ENCODE assay signal across 8 cellular contexts in genomic region chr2:27963454-27963853, GRCh38.
"Had no signal": no experiment of that assay in that cellular context is flagged by ENCODE, and none has a peak within 500 bp of the region (broad histone marks: within the 10 kb centered on the region; RNA-seq: fewer than 3 reads in every experiment).

No MANE protein-coding gene starts in this region.

- H3K9me3 ChIP-seq: HAP-1 had no signal

- DNase-seq: GM23248, GOT3, H7, HFFc6, KG1 had no signal

- ATAC-seq: HCT116 had no signal

- H3K4me3 Mint-ChIP-seq: HFFc6 had no signal

- H3K9ac ChIP-seq: GM23248 had no signal

- H3K4me3 ChIP-seq: GM23248, HAP-1 had no signal

- H3K36me3 ChIP-seq: HAP-1 had no signal

- H2AFZ ChIP-seq: GM23248 had no signal

- H3K27ac Mint-ChIP-seq: HFFc6, IgD-negative memory B cell had no signal

- H3K27me3 Mint-ChIP-seq: IgD-negative memory B cell had no signal

- H3K4me1 ChIP-seq: HAP-1 had no signal

- H3K27ac ChIP-seq: GM23248 had no signal
